ENCODE assay signal across 8 cellular contexts in the genomic region with DNA sequence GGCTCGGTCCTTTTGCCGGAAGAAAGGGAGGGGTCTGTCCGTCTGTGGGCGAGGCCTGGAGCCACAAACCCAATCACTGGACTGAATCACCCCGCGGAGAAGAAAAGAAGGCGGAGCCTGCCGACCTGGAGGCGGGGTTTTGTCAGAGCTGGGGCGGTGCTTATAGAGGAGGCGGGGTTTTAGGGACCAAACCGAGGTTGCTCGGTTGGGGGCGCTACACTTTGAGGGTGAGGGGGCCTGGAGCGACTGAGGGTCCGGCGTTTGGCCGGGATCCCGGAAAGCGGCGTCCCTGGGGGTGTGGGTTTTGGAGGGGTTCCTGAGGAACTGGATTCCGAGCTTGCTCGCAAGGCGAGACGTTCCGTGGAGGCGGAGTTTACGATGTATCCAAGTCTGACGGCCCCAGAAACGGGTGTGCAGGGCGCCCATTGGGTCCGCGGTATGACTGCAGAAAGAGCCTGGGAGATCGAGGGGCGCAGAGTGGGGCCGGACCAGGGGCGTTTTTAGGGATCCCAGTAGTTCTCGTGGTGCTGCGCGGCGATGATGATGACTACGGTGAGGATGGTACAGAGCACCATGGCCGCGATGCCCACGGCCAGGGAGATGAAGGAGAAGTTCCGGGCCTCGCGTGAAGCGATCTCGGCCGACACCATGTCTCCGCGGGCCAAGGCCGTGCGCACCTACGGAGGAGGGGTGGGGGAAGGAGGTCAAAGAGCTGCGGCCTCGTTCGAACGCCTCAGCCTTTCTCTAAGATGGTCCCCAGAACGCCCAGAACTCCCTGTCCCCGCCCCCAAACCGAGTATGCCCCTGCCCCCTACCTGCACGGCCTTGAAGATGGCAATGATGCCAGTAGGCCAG. TPM values are rescaled to one million over a fixed set of nuclear protein-coding genes. Genes with fewer than 3 reads are reported as not detected.
A peak's percentile ranks its signal among the peaks of the same experiment; 100 is the strongest.
DNase-seq lines count a peak whose midpoint lies in the region; ATAC-seq and TF ChIP-seq lines count a peak whose summit lies in the region.

No MANE protein-coding gene starts in this region.

- no peaks in the 10 kb centered on the region for H3K9me3 ChIP-seq in CD4-positive, CD25-positive, alpha-beta regulatory T cell (ENCODE audit: control insufficient read depth in 2 of 2, low read length in 2 of 2)
- no peaks in the 10 kb centered on the region for H3K9me3 ChIP-seq in subcutaneous abdominal adipose tissue (ENCODE audit: control insufficient read depth in 5 of 5, low read length in 5 of 5)
- H3K9me3 ChIP-seq in HAP-1: no peaks in the 10 kb centered on the region

- H3K4me3 ChIP-seq in CD4-positive, CD25-positive, alpha-beta regulatory T cell (ENCODE audit: low read depth, low read length): no peak overlapping the region
- H3K4me3 ChIP-seq in subcutaneous abdominal adipose tissue (ENCODE audit: low read depth in 1 of 5, low read length in 5 of 5) (peak overlapping the region; percentile 58 to 72 (median 63)), HAP-1 (no peak overlapping the region)

- no peaks in the 10 kb centered on the region for H3K36me3 Mint-ChIP-seq in CD4-positive, CD25-positive, alpha-beta regulatory T cell
- peaks cover 11% of the 10 kb centered on the region for H3K36me3 Mint-ChIP-seq in nephron progenitor cell (ENCODE audit: low read depth)

- peak overlapping the region; percentile 59 to 86 (median 61) for H3K27ac Mint-ChIP-seq in CD4-positive, CD25-positive, alpha-beta regulatory T cell
- no peak overlapping the region for H3K27ac Mint-ChIP-seq in nephron progenitor cell

- DNase-seq in CD4-positive, CD25-positive, alpha-beta regulatory T cell: peak; percentile 59 to 76 (median 68)
- DNase-seq in activated CD4-positive, alpha-beta T cell treated with anti-CD3 and anti-CD28 coated beads, Interleukin-2, amount 50 U/mL, for 24 hours (ENCODE audit: low read depth in 1 of 2, low spot score in 1 of 2): peak; percentile 42 to 58
- DNase-seq in ecto neural progenitor cell (ENCODE audit: low spot score): peak; percentile 88
- DNase-seq in nephron progenitor cell: no peak
- DNase-seq in SHP77 treated with DMSO at 0.1 percent for 48 hours (lab: John Stamatoyannopoulos, UW): no peak
- DNase-seq in HAP-1 (ENCODE audit: low spot score in 2 of 2): no peak
- DNase-seq in DMS153 treated with DMSO at 0.1 percent for 48 hours (lab: John Stamatoyannopoulos, UW; ENCODE audit: unreplicated experiment): no peak

- in situ Hi-C loops in HAP-1 (cut with MboI; ENCODE audit: low sequenced_read_pairs): no loop called here

- H3K9ac ChIP-seq in subcutaneous abdominal adipose tissue (ENCODE audit: low read length in 5 of 5): peak overlapping the region in 2 of 5 donors; percentile 1 to 25

- TF ChIP-seq CTCF in nephron progenitor cell (IDR thresholded peaks at IDR 0.05): no peak

- peak overlapping the region; percentile 83 to 92 (median 89) for H3K4me3 Mint-ChIP-seq in CD4-positive, CD25-positive, alpha-beta regulatory T cell
- peak overlapping the region; percentile 77 for H3K4me3 Mint-ChIP-seq in nephron progenitor cell

- H3K27me3 ChIP-seq in CD4-positive, CD25-positive, alpha-beta regulatory T cell (ENCODE audit: control insufficient read depth, insufficient read depth, low read length): peaks cover 6% of the 10 kb centered on the region
- H3K27me3 ChIP-seq in subcutaneous abdominal adipose tissue (ENCODE audit: control insufficient read depth in 5 of 5, insufficient read depth in 4 of 5, low read length in 5 of 5) (peaks cover 3 to 19% (median 8%) of the 10 kb centered on the region in 5 donors), HAP-1 (ENCODE audit: low read depth) (peaks cover 3% of the 10 kb centered on the region; the same call in 1 of the 2 replicates)

- H3K27me3 Mint-ChIP-seq in CD4-positive, CD25-positive, alpha-beta regulatory T cell: peaks cover 63% of the 10 kb centered on the region
- peaks cover 64% of the 10 kb centered on the region for H3K27me3 Mint-ChIP-seq in nephron progenitor cell (ENCODE audit: low read depth, poor library complexity)

- H3K27ac ChIP-seq in CD4-positive, CD25-positive, alpha-beta regulatory T cell (ENCODE audit: insufficient read depth, low read length, poor library complexity, severe bottlenecking): no peak overlapping the region
- no peak overlapping the region for H3K27ac ChIP-seq in subcutaneous abdominal adipose tissue (ENCODE audit: low read depth, low read length)

- H3K4me1 ChIP-seq in CD4-positive, CD25-positive, alpha-beta regulatory T cell (ENCODE audit: control insufficient read depth, insufficient read depth, low read length, poor library complexity, severe bottlenecking): peaks cover 7% of the 10 kb centered on the region
- H3K4me1 ChIP-seq in subcutaneous abdominal adipose tissue (ENCODE audit: control insufficient read depth in 5 of 5, insufficient read depth in 5 of 5, low read length in 5 of 5) (peaks cover 0 to 35% (median 35%) of the 10 kb centered on the region in 5 donors), HAP-1 (peaks cover 8% of the 10 kb centered on the region)

- peaks cover 0 to 6% (median 1%) of the 10 kb centered on the region in 7 donors for H3K9me3 Mint-ChIP-seq in CD4-positive, CD25-positive, alpha-beta regulatory T cell
- H3K9me3 Mint-ChIP-seq in nephron progenitor cell: peaks cover 8% of the 10 kb centered on the region

- no peaks in the 10 kb centered on the region for H3K36me3 ChIP-seq in CD4-positive, CD25-positive, alpha-beta regulatory T cell (ENCODE audit: control insufficient read depth, insufficient read depth, low read length)
- H3K36me3 ChIP-seq in subcutaneous abdominal adipose tissue (ENCODE audit: control insufficient read depth in 5 of 5, insufficient read depth in 5 of 5, low read length in 5 of 5) (no peaks in the 10 kb centered on the region), HAP-1 (replicated peaks) (no peaks in the 10 kb centered on the region)

- peak; percentile 70 to 76 for ATAC-seq in CD4-positive, CD25-positive, alpha-beta regulatory T cell (ENCODE audit: low read depth in 2 of 2)

- peaks cover 8 to 49% (median 24%) of the 10 kb centered on the region in 4 donors for H3K4me1 Mint-ChIP-seq in CD4-positive, CD25-positive, alpha-beta regulatory T cell
- peaks cover 72% of the 10 kb centered on the region for H3K4me1 Mint-ChIP-seq in nephron progenitor cell

RNA-seq across cellular contexts. Expression of gene PRRT1, which starts 2.8 kb away (rescaled TPM):
- total RNA-seq in CD4-positive, CD25-positive, alpha-beta regulatory T cell: 0.39 TPM
- polyA plus RNA-seq in CD4-positive, CD25-positive, alpha-beta regulatory T cell: under 1 TPM in 3 of 4 donors, not detected in 1; 0.13 to 0.55 (median 0.18) TPM

RNA-seq across cellular contexts. Expression of gene PPT2, which starts 5.0 kb away (rescaled TPM):
- 4.8 TPM for total RNA-seq in CD4-positive, CD25-positive, alpha-beta regulatory T cell
- polyA plus RNA-seq in CD4-positive, CD25-positive, alpha-beta regulatory T cell: 1 to 10 TPM; 3.1 to 6.2 (median 5.4) TPM

RNA-seq across cellular contexts. Expression of gene EGFL8, which starts 15.4 kb away (rescaled TPM):
- 9.9 TPM for total RNA-seq in CD4-positive, CD25-positive, alpha-beta regulatory T cell
- under 1 TPM in 1 of 4 donors, not detected in 3; 0.60 TPM for polyA plus RNA-seq in CD4-positive, CD25-positive, alpha-beta regulatory T cell

RNA-seq across cellular contexts. Expression of gene FKBPL, which starts 18.9 kb away (rescaled TPM):
- total RNA-seq in CD4-positive, CD25-positive, alpha-beta regulatory T cell: 1.5 TPM
- 1 to 10 TPM; 1.2 to 1.5 (median 1.4) TPM for polyA plus RNA-seq in CD4-positive, CD25-positive, alpha-beta regulatory T cell

RNA-seq across cellular contexts. Expression of gene ATF6B, which starts 20.9 kb away (rescaled TPM):
- total RNA-seq in CD4-positive, CD25-positive, alpha-beta regulatory T cell: 117 TPM
- 10 to 100 TPM; 20.0 to 27.7 (median 24.2) TPM for polyA plus RNA-seq in CD4-positive, CD25-positive, alpha-beta regulatory T cell

Comparison
In these comparisons a context has a peak if more than half of its experiments do, and no peak if none do; other contexts are left out.
1. DNase-seq: peak in CD4-positive, CD25-positive, alpha-beta regulatory T cell (3 of 3), activated CD4-positive, alpha-beta T cell treated with anti-CD3 and anti-CD28 coated beads, Interleukin-2, amount 50 U/mL, for 24 hours (2 of 2) and ecto neural progenitor cell (single experiment); none in nephron progenitor cell (single experiment), SHP77 treated with DMSO at 0.1 percent for 48 hours (single experiment), HAP-1 (0 of 2) and DMS153 treated with DMSO at 0.1 percent for 48 hours (single experiment).
2. H3K4me3 ChIP-seq: peak in subcutaneous abdominal adipose tissue (5 of 5); none in CD4-positive, CD25-positive, alpha-beta regulatory T cell (single experiment) and HAP-1 (single experiment).